In genomic region chr9:93366119-93366447, GRCh38 we compare ENCODE assay signal across 24 cellular contexts.
"Had no signal": no experiment of that assay in that cellular context is flagged by ENCODE, and none has a peak within 500 bp of the region (broad histone marks: within the 10 kb centered on the region; RNA-seq: fewer than 3 reads in every experiment).

No MANE protein-coding gene starts in this region.

- H3K4me1 ChIP-seq: esophagus squamous epithelium, gastroesophageal sphincter, left ventricle myocardium inferior, lower lobe of right lung, pancreas, suprapubic skin, thyroid gland, vagina had no signal

- DNase-seq: effector memory CD8-positive, alpha-beta T cell; esophagus squamous epithelium; foreskin fibroblast; glutamatergic neuron; kidney; left cardiac atrium; left ventricle myocardium inferior; lower lobe of right lung; occipital lobe; stimulated activated CD4-positive, alpha-beta T cell treated with anti-CD3 and anti-CD28 coated beads, Interleukin-4, amount 100 ng/mL, for 1 hour; stimulated activated CD8-positive, alpha-beta memory T cell treated with anti-CD3 and anti-CD28 coated beads, Interleukin-4, amount 100 ng/mL, for 48 hours; stimulated activated naive CD8-positive, alpha-beta T cell treated with anti-CD3 and anti-CD28 coated beads, Interleukin-15, Interleukin-2, amounts not matched to agents 100 U/mL and 50 U/mL, for 24 hours; thyroid gland had no signal

- H3K27ac Mint-ChIP-seq: effector memory CD8-positive, alpha-beta T cell; memory B cell; mesothelial cell of epicardium; natural killer cell treated with Interleukin-12 subunit alpha and Interleukin-12 subunit beta and Interleukin-15 and Interleukin-18, amount 100 ng/mL, for 72 hours; progenitor cell of endocrine pancreas; stimulated activated effector memory CD8-positive, alpha-beta T cell treated with anti-CD3 and anti-CD28 coated beads, Interleukin-12 subunit alpha, Interleukin-12 subunit beta, amount 100 ng/mL, for 72 hours; type B pancreatic cell had no signal

- H3K36me3 Mint-ChIP-seq: mesothelial cell of epicardium; stimulated activated effector memory CD8-positive, alpha-beta T cell treated with anti-CD3 and anti-CD28 coated beads, Interleukin-12 subunit alpha, Interleukin-12 subunit beta, amount 100 ng/mL, for 72 hours; type B pancreatic cell had no signal

- H3K4me3 Mint-ChIP-seq: effector memory CD8-positive, alpha-beta T cell; memory B cell; mesothelial cell of epicardium; natural killer cell treated with Interleukin-12 subunit alpha and Interleukin-12 subunit beta and Interleukin-15 and Interleukin-18, amount 100 ng/mL, for 72 hours; stimulated activated effector memory CD8-positive, alpha-beta T cell treated with anti-CD3 and anti-CD28 coated beads, Interleukin-12 subunit alpha, Interleukin-12 subunit beta, amount 100 ng/mL, for 72 hours; type B pancreatic cell had no signal

- H3K27ac ChIP-seq: esophagus squamous epithelium, gastroesophageal sphincter, left ventricle myocardium inferior, lower lobe of right lung, pancreas, suprapubic skin, thyroid gland, vagina had no signal

- H3K27me3 ChIP-seq: gastroesophageal sphincter, pancreas, suprapubic skin, thyroid gland, vagina had no signal

- H3K4me1 Mint-ChIP-seq: mesothelial cell of epicardium; stimulated activated effector memory CD8-positive, alpha-beta T cell treated with anti-CD3 and anti-CD28 coated beads, Interleukin-12 subunit alpha, Interleukin-12 subunit beta, amount 100 ng/mL, for 72 hours had no signal

- ATAC-seq: effector memory CD8-positive, alpha-beta T cell; gastroesophageal sphincter; left cardiac atrium; natural killer cell treated with Interleukin-12 subunit alpha and Interleukin-12 subunit beta and Interleukin-15 and Interleukin-18, amount 100 ng/mL, for 72 hours; pancreas; right cardiac atrium; stimulated activated effector memory CD8-positive, alpha-beta T cell treated with anti-CD3 and anti-CD28 coated beads, Interleukin-12 subunit alpha, Interleukin-12 subunit beta, amount 100 ng/mL, for 72 hours; stimulated activated naive CD8-positive, alpha-beta T cell treated with anti-CD3 and anti-CD28 coated beads, Interleukin-15, Interleukin-2, amounts not matched to agents 100 U/mL and 50 U/mL, for 24 hours had no signal

- H3K36me3 ChIP-seq: esophagus squamous epithelium, gastroesophageal sphincter, left ventricle myocardium inferior, lower lobe of right lung, pancreas, suprapubic skin, thyroid gland, vagina had no signal

- H3K9me3 Mint-ChIP-seq: memory B cell; natural killer cell treated with Interleukin-12 subunit alpha and Interleukin-12 subunit beta and Interleukin-15 and Interleukin-18, amount 100 ng/mL, for 72 hours had no signal

- H3K9me3 ChIP-seq: pancreas, thyroid gland, vagina had no signal

- H3K4me3 ChIP-seq: esophagus squamous epithelium, gastroesophageal sphincter, left ventricle myocardium inferior, lower lobe of right lung, pancreas, suprapubic skin, thyroid gland, vagina had no signal
